In genomic region chr3:183050706-183051105, GRCh38 we compare ENCODE assay signal across 24 cellular contexts.
"Had no signal": no experiment of that assay in that cellular context is flagged by ENCODE, and none has a peak within 500 bp of the region (broad histone marks: within the 10 kb centered on the region; RNA-seq: fewer than 3 reads in every experiment).

No MANE protein-coding gene starts in this region.

- FAIRE-seq: endometrium, keratinocyte had no signal

- H3K9me3 ChIP-seq: colonic mucosa, lower lobe of right lung, psoas muscle, testis, tibial artery had no signal

- H3K36me3 ChIP-seq: colonic mucosa, ovary had no signal

- ATAC-seq: effector memory CD8-positive, alpha-beta T cell; esophagus mucosa; foreskin keratinocyte; left ventricle myocardium superior; lower lobe of right lung; natural killer cell; psoas muscle; right cardiac atrium; stimulated activated memory B cell treated with anti-CD40 and anti-IgM and Interleukin-4, amounts not matched to agents 10 μg/mL and 1 μg/mL and 100 μg/mL, for 72 hours; stimulated activated naive CD8-positive, alpha-beta T cell treated with anti-CD3 and anti-CD28 coated beads, Interleukin-15, Interleukin-2, amounts not matched to agents 100 U/mL and 50 U/mL, for 24 hours had no signal

- H3K4me3 ChIP-seq: colonic mucosa, lower lobe of right lung, ovary, psoas muscle, sigmoid colon, testis, tibial artery had no signal

- H3K27ac ChIP-seq: colonic mucosa, epithelial cell of prostate, foreskin keratinocyte, lower lobe of right lung, ovary, psoas muscle, sigmoid colon, testis, tibial artery had no signal

- H3K4me1 ChIP-seq: colonic mucosa, foreskin keratinocyte, lower lobe of right lung, psoas muscle, sigmoid colon, tibial artery had no signal

- H3K27me3 ChIP-seq: colonic mucosa, foreskin keratinocyte, ovary, sigmoid colon, testis, tibial artery had no signal

- DNase-seq: colonic mucosa; effector memory CD8-positive, alpha-beta T cell; hypothalamus; left ventricle myocardium superior; lower lobe of right lung; natural killer cell; occipital lobe; ovary; posterior cingulate gyrus; psoas muscle; right cardiac atrium; sigmoid colon; stimulated activated CD4-positive, alpha-beta T cell treated with anti-CD3 and anti-CD28 coated beads, Interleukin-2, amount 100 ng/mL, for 24 hours; stimulated activated CD4-positive, alpha-beta T cell treated with anti-CD3 and anti-CD28 coated beads, Interleukin-4, amount 100 ng/mL, for 4 hours; stimulated activated naive CD8-positive, alpha-beta T cell treated with anti-CD3 and anti-CD28 coated beads, Interleukin-15, Interleukin-2, amounts not matched to agents 100 U/mL and 50 U/mL, for 24 hours; substantia nigra; testis; tibial artery had no signal
